Comparison of ENCODE assay signal across 19 cellular contexts in the genomic region with DNA sequence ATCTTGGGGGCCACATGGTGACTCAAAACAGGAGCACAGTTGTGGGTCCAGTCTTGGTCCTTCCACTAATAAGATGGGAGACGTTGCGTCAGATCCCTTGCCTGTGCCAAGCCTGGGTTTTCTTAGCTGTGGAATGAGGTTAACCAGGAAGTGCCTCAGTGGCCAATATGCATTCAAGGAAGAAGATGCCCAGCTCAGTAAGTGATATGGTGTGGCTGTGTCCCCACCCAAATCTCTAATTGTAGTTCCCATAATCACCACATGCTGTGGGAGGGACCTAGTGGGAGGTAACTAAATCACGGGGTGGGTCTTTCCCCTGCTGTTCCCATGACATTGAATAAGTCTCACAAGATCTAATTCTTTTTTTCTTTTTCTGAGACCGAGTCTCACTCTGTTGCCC. TPM values are rescaled to one million over a fixed set of nuclear protein-coding genes. Genes with fewer than 3 reads are reported as not detected.
DNase-seq lines count a peak whose midpoint lies in the region; ATAC-seq and TF ChIP-seq lines count a peak whose summit lies in the region.
"Had no signal": no experiment of that assay in that cellular context is flagged by ENCODE, and none has a peak within 500 bp of the region (broad histone marks: within the 10 kb centered on the region; RNA-seq: fewer than 3 reads in every experiment).

No MANE protein-coding gene starts in this region.

- H3K9me3 Mint-ChIP-seq in activated T-helper 1 cell treated with anti-CD3 and anti-CD28 coated beads, Interleukin-12 subunit alpha, Interleukin-12 subunit beta, Interleukin-2, Interleukin-4 antibody, amounts not matched to agents 30 ng/mL and 10 ng/mL and 1 ng/mL, durations not matched to agents 14 hours and 24 hours and 36 hours: no peaks in the 10 kb centered on the region
- H3K9me3 Mint-ChIP-seq: CD8-positive, alpha-beta T cell had no signal

- TF ChIP-seq CTCF in AG10803 (conservative IDR thresholded peaks at IDR 0.05; ENCODE audit: low read length): no peak

- no peak for ATAC-seq in HG03280 (IDR thresholded peaks at IDR 0.05; ENCODE audit: unreplicated experiment)
- ATAC-seq in HG02938 (IDR thresholded peaks at IDR 0.05; ENCODE audit: unreplicated experiment): no peak
- ATAC-seq: CD8-positive, alpha-beta T cell had no signal

- intact Hi-C loops in posterior vena cava (cut with DNase I): loop anchor here in 1 of 2 donors (5.0 kb wide), 1 partner anchor 46 kb away; no protein-coding TSS in a partner anchor
- intact Hi-C loops in activated T-helper 1 cell treated with anti-CD3 and anti-CD28 coated beads, Interleukin-12 subunit alpha, Interleukin-12 subunit beta, Interleukin-2, Interleukin-4 antibody, amounts not matched to agents 30 ng/mL and 10 ng/mL and 1 ng/mL, durations not matched to agents 14 hours and 24 hours and 36 hours (cut with micrococcal nuclease): no loop called here

- H3K36me3 Mint-ChIP-seq in activated T-helper 1 cell treated with anti-CD3 and anti-CD28 coated beads, Interleukin-12 subunit alpha, Interleukin-12 subunit beta, Interleukin-2, Interleukin-4 antibody, amounts not matched to agents 30 ng/mL and 10 ng/mL and 1 ng/mL, durations not matched to agents 14 hours and 24 hours and 36 hours (ENCODE audit: low read depth): no peaks in the 10 kb centered on the region
- H3K36me3 Mint-ChIP-seq: CD14-positive monocyte; CD8-positive, alpha-beta T cell had no signal

- H3K4me1 Mint-ChIP-seq in activated T-helper 1 cell treated with anti-CD3 and anti-CD28 coated beads, Interleukin-12 subunit alpha, Interleukin-12 subunit beta, Interleukin-2, Interleukin-4 antibody, amounts not matched to agents 30 ng/mL and 10 ng/mL and 1 ng/mL, durations not matched to agents 14 hours and 24 hours and 36 hours (ENCODE audit: low read depth): no peaks in the 10 kb centered on the region

- H3K4me3 Mint-ChIP-seq in activated T-helper 1 cell treated with anti-CD3 and anti-CD28 coated beads, Interleukin-12 subunit alpha, Interleukin-12 subunit beta, Interleukin-2, Interleukin-4 antibody, amounts not matched to agents 30 ng/mL and 10 ng/mL and 1 ng/mL, durations not matched to agents 14 hours and 24 hours and 36 hours: no peak overlapping the region
- H3K4me3 Mint-ChIP-seq: CD14-positive monocyte; CD8-positive, alpha-beta T cell had no signal

- DNase-seq in AG10803 (ENCODE audit: low read depth) (peak; percentile 12), CD1c-positive myeloid dendritic cell (ENCODE audit: extremely low spot score) (peak; percentile 3), NAMALWA (ENCODE audit: low spot score) (peak; percentile 40), posterior vena cava (ENCODE audit: low spot score) (peak; percentile 7), 8988T (no peak)
- no peak for DNase-seq in activated T-helper 1 cell treated with anti-CD3 and anti-CD28 coated beads, Interleukin-12 subunit alpha, Interleukin-12 subunit beta, Interleukin-2, Interleukin-4 antibody, amounts not matched to agents 30 ng/mL and 10 ng/mL and 1 ng/mL, durations not matched to agents 14 hours and 24 hours and 36 hours (ENCODE audit: low spot score)
- DNase-seq: BE2C; Calu3; CD8-positive, alpha-beta T cell; DMS79; GDM1; GOT3; H7 had no signal

- no peak overlapping the region for H3K27ac Mint-ChIP-seq in activated T-helper 1 cell treated with anti-CD3 and anti-CD28 coated beads, Interleukin-12 subunit alpha, Interleukin-12 subunit beta, Interleukin-2, Interleukin-4 antibody, amounts not matched to agents 30 ng/mL and 10 ng/mL and 1 ng/mL, durations not matched to agents 14 hours and 24 hours and 36 hours
- H3K27ac Mint-ChIP-seq: CD14-positive monocyte; CD8-positive, alpha-beta T cell had no signal

- H3K27me3 Mint-ChIP-seq in activated T-helper 1 cell treated with anti-CD3 and anti-CD28 coated beads, Interleukin-12 subunit alpha, Interleukin-12 subunit beta, Interleukin-2, Interleukin-4 antibody, amounts not matched to agents 30 ng/mL and 10 ng/mL and 1 ng/mL, durations not matched to agents 14 hours and 24 hours and 36 hours (ENCODE audit: insufficient read depth): no peaks in the 10 kb centered on the region

- H3K4me3 ChIP-seq in AG10803 (ENCODE audit: low read length): no peak overlapping the region

RNA-seq across cellular contexts. Expression of a gene that starts 6.4 kb away (rescaled TPM):
- total RNA-seq in posterior vena cava: 1 to 10 TPM in 1 of 2 donors, under 1 TPM in 1; 0.90 to 1.1 TPM
- total RNA-seq in activated T-helper 1 cell treated with anti-CD3 and anti-CD28 coated beads, Interleukin-12 subunit alpha, Interleukin-12 subunit beta, Interleukin-2, Interleukin-4 antibody, amounts not matched to agents 30 ng/mL and 10 ng/mL and 1 ng/mL, durations not matched to agents 14 hours and 24 hours and 36 hours: not detected in 2 replicates
- total RNA-seq: A172; CD8-positive, alpha-beta T cell; Daoy; HT1080 had no signal

Comparison
In these comparisons a context has a peak if more than half of its experiments do, and no peak if none do; other contexts are left out.
1. DNase-seq: peak in AG10803 (single experiment), CD1c-positive myeloid dendritic cell (single experiment), NAMALWA (single experiment) and posterior vena cava (single experiment); none in 8988T (single experiment) and activated T-helper 1 cell treated with anti-CD3 and anti-CD28 coated beads, Interleukin-12 subunit alpha, Interleukin-12 subunit beta, Interleukin-2, Interleukin-4 antibody, amounts not matched to agents 30 ng/mL and 10 ng/mL and 1 ng/mL, durations not matched to agents 14 hours and 24 hours and 36 hours (single experiment).